Comparison of ENCODE assay signal across 24 cellular contexts in the genomic region with DNA sequence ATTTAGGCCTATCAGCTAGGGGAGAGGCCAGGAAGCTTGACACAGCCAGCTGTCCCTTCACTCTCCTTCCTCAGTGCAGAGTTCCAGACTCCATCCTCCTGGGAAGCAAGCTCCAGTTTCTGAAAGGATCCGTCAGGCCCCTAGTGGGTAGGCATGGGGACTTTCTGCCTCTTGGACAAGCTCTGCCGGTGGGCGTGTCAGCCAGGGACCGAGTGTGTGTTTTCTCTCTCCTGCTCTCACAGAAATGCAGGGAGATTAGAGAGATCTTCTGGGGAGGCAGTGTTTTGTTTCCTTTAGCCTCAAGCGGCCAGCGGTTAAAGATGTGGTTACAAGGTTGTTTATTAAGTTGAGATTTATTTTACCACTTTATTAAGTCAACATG. TPM values are rescaled to one million over a fixed set of nuclear protein-coding genes. Genes with fewer than 3 reads are reported as not detected.
DNase-seq lines count a peak whose midpoint lies in the region; ATAC-seq, FAIRE-seq and TF ChIP-seq lines count a peak whose summit lies in the region.
"Had no signal": no experiment of that assay in that cellular context is flagged by ENCODE, and none has a peak within 500 bp of the region (broad histone marks: within the 10 kb centered on the region; RNA-seq: fewer than 3 reads in every experiment).

No MANE protein-coding gene starts in this region.

- RAD21 ChIA-PET in HCT116 (lab: Charles Lee; ENCODE audit: low non-redundant PET in 1 of 2, low total read pairs in 2 of 2, uncharacterized antibody in 2 of 2, unreplicated experiment in 2 of 2) = no interaction called here

- H3K4me3 ChIP-seq in HCT116 (replicated peaks in 1 of 2; ENCODE audit: low read depth in 1 of 2, low read length in 2 of 2) (no peak overlapping the region), WERI-Rb-1 (ENCODE audit: low read depth, low read length) (no peak overlapping the region), osteoblast (ENCODE audit: insufficient read depth, low read length) (no peak overlapping the region)
- H3K4me3 ChIP-seq: cardiac muscle cell, esophagus squamous epithelium, heart left ventricle, pancreas, sigmoid colon had no signal

- no peak overlapping the region for H2AFZ ChIP-seq in HCT116 (ENCODE audit: low read depth, low read length, poor library complexity, severe bottlenecking)
- H2AFZ ChIP-seq in osteoblast (ENCODE audit: low read length) = no peak overlapping the region

- FAIRE-seq in GM19239 (lab: Jason Lieb, UNC) = no peak
- FAIRE-seq: keratinocyte, pancreas had no signal

- H3K79me2 ChIP-seq in HCT116 (ENCODE audit: insufficient read depth, low read length) (no peaks in the 10 kb centered on the region), osteoblast (ENCODE audit: insufficient read depth, low read length) (no peaks in the 10 kb centered on the region)

- H3K4me1 ChIP-seq in HCT116 (ENCODE audit: control insufficient read depth in 1 of 2, insufficient read depth in 2 of 2, low read length in 2 of 2) (no peaks in the 10 kb centered on the region), osteoblast (ENCODE audit: insufficient read depth, low read length) (no peaks in the 10 kb centered on the region)
- H3K4me1 ChIP-seq: esophagus squamous epithelium, heart left ventricle, pancreas, sigmoid colon had no signal

- no peaks in the 10 kb centered on the region for H3K9me3 ChIP-seq in HCT116 (ENCODE audit: control insufficient read depth in 1 of 2, insufficient read depth in 1 of 2, low read depth in 1 of 2, low read length in 2 of 2)
- H3K9me3 ChIP-seq in WERI-Rb-1 (ENCODE audit: severe bottlenecking) = no peaks in the 10 kb centered on the region
- H3K9me3 ChIP-seq in osteoblast (ENCODE audit: low read depth, low read length) = no peaks in the 10 kb centered on the region
- H3K9me3 ChIP-seq: esophagus squamous epithelium, heart left ventricle, pancreas, sigmoid colon, SK-N-SH had no signal

- H3K36me3 ChIP-seq in HCT116 (ENCODE audit: control insufficient read depth in 1 of 2, insufficient read depth in 2 of 2, low read length in 2 of 2) = no peaks in the 10 kb centered on the region
- H3K36me3 ChIP-seq in WERI-Rb-1 = no peaks in the 10 kb centered on the region
- no peaks in the 10 kb centered on the region for H3K36me3 ChIP-seq in osteoblast (ENCODE audit: insufficient read depth, low read length)
- H3K36me3 ChIP-seq: cardiac muscle cell, esophagus squamous epithelium, heart left ventricle, pancreas, sigmoid colon had no signal

- no TSS peak for BruUV-seq in HCT116 (replicated peaks; lab: Mats Ljungman, UMichigan)

- no peak for TF ChIP-seq RAD21 in HCT116 (IDR thresholded peaks at IDR 0.05; ENCODE audit: low read depth)

- no peak for DNase-seq in HCT116 (ENCODE audit: low read depth, low spot score)
- peak; percentile 63 for DNase-seq in WERI-Rb-1
- peak; percentile 2 for DNase-seq in fibroblast of peridontal ligament (ENCODE audit: extremely low read depth)
- peak; percentile 76 for DNase-seq in osteoblast (ENCODE audit: insufficient read length, low spot score, missing footprints)
- DNase-seq in GM19239 (ENCODE audit: insufficient read length, low spot score) = no peak
- no peak for DNase-seq in nucleus accumbens (lab: John Stamatoyannopoulos, UW)
- DNase-seq: activated CD8-positive, alpha-beta memory T cell treated with anti-CD3 and anti-CD28 coated beads for 24 hours; DMS79 treated with DMSO at 0.1 percent for 48 hours; effector CD4-positive, alpha-beta T cell; esophagus squamous epithelium; NCI-H1105; NCI-H748 treated with DMSO at 0.1 percent for 48 hours; sigmoid colon; SK-N-SH; stimulated activated naive CD4-positive, alpha-beta T cell had no signal

- no peaks in the 10 kb centered on the region for H3K9me2 ChIP-seq in HCT116 (ENCODE audit: insufficient read depth)
- H3K9me2 ChIP-seq: SK-N-SH had no signal

- POLR2A ChIA-PET in HCT116 (lab: Charles Lee) = no interaction called here

- H3K27ac ChIP-seq in HCT116 (ENCODE audit: low read depth, low read length) = no peak overlapping the region
- no peak overlapping the region for H3K27ac ChIP-seq in WERI-Rb-1
- H3K27ac ChIP-seq in osteoblast (ENCODE audit: low read depth, low read length) = no peak overlapping the region
- H3K27ac ChIP-seq: cardiac muscle cell, esophagus squamous epithelium, heart left ventricle, pancreas, sigmoid colon had no signal

- no peak overlapping the region for H3K4me2 ChIP-seq in HCT116 (ENCODE audit: low read length)
- H3K4me2 ChIP-seq in osteoblast (ENCODE audit: insufficient read depth, low read length) = no peak overlapping the region
- H3K4me2 ChIP-seq: SK-N-SH had no signal

- CTCF ChIA-PET in HCT116 (lab: Charles Lee) = no interaction called here

- no peak for TF ChIP-seq POLR2A in HCT116 (IDR thresholded peaks at IDR 0.05; ENCODE audit: borderline replicate concordance, extremely low read depth, insufficient read depth, insufficient read length)

- TF ChIP-seq CTCF in HCT116 (IDR thresholded peaks at IDR 0.05 in 2 of 3, conservative IDR thresholded peaks at IDR 0.05 in 1 of 3; ENCODE audit: borderline replicate concordance in 1 of 3, insufficient read depth in 1 of 3, low read depth in 2 of 3, low read length in 2 of 3) (no peak), WERI-Rb-1 (IDR thresholded peaks at IDR 0.05; ENCODE audit: low read depth, low read length) (no peak), osteoblast (IDR thresholded peaks at IDR 0.05; ENCODE audit: extremely low read depth, low read depth, low read length) (no peak)

- no peak overlapping the region for H3K9ac ChIP-seq in HCT116 (ENCODE audit: low read length)
- H3K9ac ChIP-seq: SK-N-SH had no signal

- intact Hi-C loops in HCT116 (cut with micrococcal nuclease) = no loop called here

- peak; percentile 54; the same call in 1 of the 2 replicates for ATAC-seq in HCT116
- ATAC-seq in HG03442 (IDR thresholded peaks at IDR 0.05; ENCODE audit: unreplicated experiment) = no peak
- ATAC-seq in GM19395 (IDR thresholded peaks at IDR 0.05; ENCODE audit: unreplicated experiment) = no peak
- ATAC-seq: activated CD4-positive, CD25-positive, alpha-beta regulatory T cell treated with anti-CD3 and anti-CD28 coated beads, Interleukin-2, amount 50 U/mL, for 24 hours; heart left ventricle; Panc1; pancreas had no signal

- no peaks in the 10 kb centered on the region; the same call in 1 of the 2 replicates for H3K27me3 ChIP-seq in HCT116 (ENCODE audit: insufficient read depth, low read length)
- no peaks in the 10 kb centered on the region for H3K27me3 ChIP-seq in WERI-Rb-1 (ENCODE audit: insufficient read depth, low read depth, severe bottlenecking)
- H3K27me3 ChIP-seq in osteoblast (ENCODE audit: insufficient read depth, low read length) = peaks cover 20% of the 10 kb centered on the region
- H3K27me3 ChIP-seq: cardiac muscle cell, pancreas had no signal

- no peaks in the 10 kb centered on the region for H4K20me1 ChIP-seq in HCT116 (ENCODE audit: insufficient read depth)
- H4K20me1 ChIP-seq in osteoblast (ENCODE audit: insufficient read depth, low read length) = no peaks in the 10 kb centered on the region

TF ChIP-seq in HCT116, 20 proteins besides CTCF, POLR2A, EP300 and RAD21:
- TF ChIP-seq FOSL1 (IDR thresholded peaks at IDR 0.05; ENCODE audit: low read depth) (no peak), SP1 (IDR thresholded peaks at IDR 0.05; ENCODE audit: low read depth) (no peak), CEBPB (IDR thresholded peaks at IDR 0.05; ENCODE audit: low read depth) (no peak), ELF1 (IDR thresholded peaks at IDR 0.05; ENCODE audit: borderline replicate concordance, low read depth) (no peak), EZH2 (IDR thresholded peaks at IDR 0.05) (no peak), JUND (IDR thresholded peaks at IDR 0.05) (no peak), SRF (IDR thresholded peaks at IDR 0.05; ENCODE audit: low read depth) (no peak), YY1 (IDR thresholded peaks at IDR 0.05; ENCODE audit: extremely low read depth, insufficient replicate concordance, low read depth, low read length) (no peak)
- TF ChIP-seq, protein P1, sequence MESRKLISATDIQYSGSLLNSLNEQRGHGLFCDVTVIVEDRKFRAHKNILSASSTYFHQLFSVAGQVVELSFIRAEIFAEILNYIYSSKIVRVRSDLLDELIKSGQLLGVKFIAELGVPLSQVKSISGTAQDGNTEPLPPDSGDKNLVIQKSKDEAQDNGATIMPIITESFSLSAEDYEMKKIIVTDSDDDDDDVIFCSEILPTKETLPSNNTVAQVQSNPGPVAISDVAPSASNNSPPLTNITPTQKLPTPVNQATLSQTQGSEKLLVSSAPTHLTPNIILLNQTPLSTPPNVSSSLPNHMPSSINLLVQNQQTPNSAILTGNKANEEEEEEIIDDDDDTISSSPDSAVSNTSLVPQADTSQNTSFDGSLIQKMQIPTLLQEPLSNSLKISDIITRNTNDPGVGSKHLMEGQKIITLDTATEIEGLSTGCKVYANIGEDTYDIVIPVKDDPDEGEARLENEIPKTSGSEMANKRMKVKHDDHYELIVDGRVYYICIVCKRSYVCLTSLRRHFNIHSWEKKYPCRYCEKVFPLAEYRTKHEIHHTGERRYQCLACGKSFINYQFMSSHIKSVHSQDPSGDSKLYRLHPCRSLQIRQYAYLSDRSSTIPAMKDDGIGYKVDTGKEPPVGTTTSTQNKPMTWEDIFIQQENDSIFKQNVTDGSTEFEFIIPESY (IDR thresholded peaks at IDR 0.05; ENCODE audit: extremely low read depth, insufficient replicate concordance, low read length) = no peak

RNA-seq across cellular contexts. Expression of a gene that starts 29.9 kb away (rescaled TPM):
- total RNA-seq in HCT116 (2021; ENCODE audit: unreplicated experiment) (not detected), osteoblast (not detected in 2 replicates)
- polyA plus RNA-seq in HCT116 (2012) = not detected in 2 replicates
- total RNA-seq: cardiac muscle cell, esophagus squamous epithelium, myocyte, pancreas, sigmoid colon had no signal
- polyA plus RNA-seq: cardiac muscle cell, heart left ventricle, keratinocyte, pancreas, sigmoid colon, SK-N-SH had no signal

RNA-seq across cellular contexts. Expression of a gene that starts 34.2 kb away (rescaled TPM):
- total RNA-seq in HCT116 (2021; ENCODE audit: unreplicated experiment) (111 TPM), osteoblast (70.2 and 84.9 TPM in 2 replicates)
- 92.6 and 147 TPM in 2 replicates for polyA plus RNA-seq in HCT116 (2012)

Comparison
In these comparisons a context has a peak if more than half of its experiments do, and no peak if none do; other contexts are left out.
1. DNase-seq: peak in WERI-Rb-1 (single experiment), fibroblast of peridontal ligament (single experiment) and osteoblast (single experiment); none in HCT116 (single experiment), GM19239 (single experiment) and nucleus accumbens (0 of 56).